In genomic region chr3:82281205-82281604, GRCh38 we compare ENCODE assay signal across 2 cellular contexts.
TF ChIP-seq lines count a peak whose summit lies in the region.

No MANE protein-coding gene starts in this region.

TF ChIP-seq in HCT116, 20 proteins besides CTCF, POLR2A, EP300 and RAD21:
- TF ChIP-seq REST (IDR thresholded peaks at IDR 0.05; ENCODE audit: low read depth): peak; percentile 39
- TF ChIP-seq ZNF274 (IDR thresholded peaks at IDR 0.05; ENCODE audit: low read depth, low read length): no peak

TF ChIP-seq in SK-N-SH treated with all-trans-retinoic acid at 6 μM for 48 hours, 23 proteins besides CTCF, POLR2A, EP300 and RAD21 (continued from another document):
- TF ChIP-seq TSHZ2 (CRISPR knock-in tag; IDR thresholded peaks at IDR 0.05): no peak
- TF ChIP-seq ZC3H10 (CRISPR knock-in tag; IDR thresholded peaks at IDR 0.05): no peak
- no peak for TF ChIP-seq SNAI2 (CRISPR knock-in tag; IDR thresholded peaks at IDR 0.05)
- TF ChIP-seq CSDC2 (CRISPR knock-in tag; IDR thresholded peaks at IDR 0.05): no peak
- no peak for TF ChIP-seq ZFP30 (CRISPR knock-in tag; IDR thresholded peaks at IDR 0.05)
- TF ChIP-seq ZNF565 (CRISPR knock-in tag; conservative IDR thresholded peaks at IDR 0.05; ENCODE audit: low read depth): no peak
- no peak for TF ChIP-seq RARB (CRISPR knock-in tag; IDR thresholded peaks at IDR 0.05)
- TF ChIP-seq BACH2 (CRISPR knock-in tag; IDR thresholded peaks at IDR 0.05; ENCODE audit: borderline replicate concordance): no peak
- TF ChIP-seq ISL1 (CRISPR knock-in tag; IDR thresholded peaks at IDR 0.05): no peak
- no peak for TF ChIP-seq PATZ1 (CRISPR knock-in tag; IDR thresholded peaks at IDR 0.05; ENCODE audit: borderline replicate concordance)
- TF ChIP-seq ESRRG (CRISPR knock-in tag; IDR thresholded peaks at IDR 0.05): no peak
